In genomic region chrX:101407167-101407747, GRCh38 we compare ENCODE assay signal across 6 cellular contexts. TPM values are rescaled to one million over a fixed set of nuclear protein-coding genes. Genes with fewer than 3 reads are reported as not detected.
DNase-seq lines count a peak whose midpoint lies in the region; ATAC-seq and TF ChIP-seq lines count a peak whose summit lies in the region.

No MANE protein-coding gene starts in this region.

- H3K27me3 Mint-ChIP-seq in T-helper 2 cell treated with Interferon-gamma antibody and Interleukin-4, amounts not matched to agents 5 μg/mL and 100 μg/mL, for 36 hours (ENCODE audit: low read depth) = no peaks in the 10 kb centered on the region
- H3K27me3 Mint-ChIP-seq in central memory CD8-positive, alpha-beta T cell = no peaks in the 10 kb centered on the region
- no peaks in the 10 kb centered on the region for H3K27me3 Mint-ChIP-seq in osteocyte (ENCODE audit: unreplicated experiment)

- ATAC-seq in central memory CD8-positive, alpha-beta T cell (replicated peaks; ENCODE audit: extremely low read depth, poor library complexity, severe bottlenecking) = no peak

- peak overlapping the region; percentile 97 for H3K4me3 Mint-ChIP-seq in T-helper 2 cell treated with Interferon-gamma antibody and Interleukin-4, amounts not matched to agents 5 μg/mL and 100 μg/mL, for 36 hours
- H3K4me3 Mint-ChIP-seq in central memory CD8-positive, alpha-beta T cell = peak overlapping the region; percentile 90
- H3K4me3 Mint-ChIP-seq in osteocyte (ENCODE audit: unreplicated experiment) = peak overlapping the region; percentile 84

- DNase-seq in T-helper 2 cell treated with Interferon-gamma antibody and Interleukin-4, amounts not matched to agents 5 μg/mL and 100 μg/mL, for 36 hours (ENCODE audit: low spot score) = no peak
- DNase-seq in T-helper 2 cell (no peak), osteocyte (ENCODE audit: extremely low spot score, unreplicated experiment) (no peak), NCI-H2029 (lab: John Stamatoyannopoulos, UW) (no peak)
- DNase-seq in central memory CD8-positive, alpha-beta T cell (ENCODE audit: low spot score in 2 of 2) = no peak
- DNase-seq in stimulated activated CD4-positive, alpha-beta T cell treated with anti-CD3 and anti-CD28 coated beads, Interleukin-4, amount 100 ng/mL, for 1 hour = no peak

- peak overlapping the region; percentile 99 for H3K27ac Mint-ChIP-seq in T-helper 2 cell treated with Interferon-gamma antibody and Interleukin-4, amounts not matched to agents 5 μg/mL and 100 μg/mL, for 36 hours
- peak overlapping the region; percentile 98 for H3K27ac Mint-ChIP-seq in central memory CD8-positive, alpha-beta T cell (ENCODE audit: low read depth)
- H3K27ac Mint-ChIP-seq in osteocyte (ENCODE audit: unreplicated experiment) = peak overlapping the region; percentile 99

- peaks cover 16% of the 10 kb centered on the region for H3K4me1 Mint-ChIP-seq in T-helper 2 cell treated with Interferon-gamma antibody and Interleukin-4, amounts not matched to agents 5 μg/mL and 100 μg/mL, for 36 hours (ENCODE audit: low read depth)
- peaks cover 20% of the 10 kb centered on the region for H3K4me1 Mint-ChIP-seq in central memory CD8-positive, alpha-beta T cell
- H3K4me1 Mint-ChIP-seq in osteocyte (ENCODE audit: unreplicated experiment) = peaks cover 25% of the 10 kb centered on the region

- TF ChIP-seq CTCF in osteocyte (IDR thresholded peaks at IDR 0.05) = no peak

- no peaks in the 10 kb centered on the region for H3K9me3 Mint-ChIP-seq in T-helper 2 cell treated with Interferon-gamma antibody and Interleukin-4, amounts not matched to agents 5 μg/mL and 100 μg/mL, for 36 hours
- no peaks in the 10 kb centered on the region for H3K9me3 Mint-ChIP-seq in central memory CD8-positive, alpha-beta T cell
- peaks cover 4% of the 10 kb centered on the region for H3K9me3 Mint-ChIP-seq in osteocyte (ENCODE audit: unreplicated experiment)

- H3K36me3 Mint-ChIP-seq in T-helper 2 cell treated with Interferon-gamma antibody and Interleukin-4, amounts not matched to agents 5 μg/mL and 100 μg/mL, for 36 hours (ENCODE audit: low read depth) = peaks cover 17% of the 10 kb centered on the region
- peaks cover 27% of the 10 kb centered on the region for H3K36me3 Mint-ChIP-seq in central memory CD8-positive, alpha-beta T cell (ENCODE audit: insufficient read depth)
- peaks cover 2% of the 10 kb centered on the region for H3K36me3 Mint-ChIP-seq in osteocyte (ENCODE audit: unreplicated experiment)

RNA-seq across cellular contexts. Expression of gene GLA, which starts 0.5 kb away (rescaled TPM):
- total RNA-seq in osteocyte = 26.4 and 28.1 TPM in 2 replicates

RNA-seq across cellular contexts. Expression of gene HNRNPH2, which starts 0.8 kb away (rescaled TPM):
- total RNA-seq in osteocyte = 67.7 and 70.3 TPM in 2 replicates

RNA-seq across cellular contexts. Expression of gene RPL36A, which starts 16.4 kb away (rescaled TPM):
- total RNA-seq in osteocyte = 242 and 266 TPM in 2 replicates

RNA-seq across cellular contexts. Expression of gene BTK, which starts 21.3 kb away (rescaled TPM):
- not detected in 2 replicates for total RNA-seq in osteocyte

RNA-seq across cellular contexts. Expression of gene TIMM8A, which starts 58.7 kb away (rescaled TPM):
- total RNA-seq in osteocyte = 10.3 and 14.6 TPM in 2 replicates
